Comparison of ENCODE assay signal across 16 cellular contexts in genomic region chr6:125415921-125416320, GRCh38.
"Had no signal": no experiment of that assay in that cellular context is flagged by ENCODE, and none has a peak within 500 bp of the region (broad histone marks: within the 10 kb centered on the region; RNA-seq: fewer than 3 reads in every experiment).

No MANE protein-coding gene starts in this region.

- H3K27ac ChIP-seq: ascending aorta, neural progenitor cell, parathyroid adenoma, tibial artery, uterus, VCaP had no signal

- H3K9me3 ChIP-seq: ascending aorta, tibial artery, uterus had no signal

- H3K9ac ChIP-seq: neural progenitor cell, parathyroid adenoma had no signal

- H3K27me3 ChIP-seq: ascending aorta, neural progenitor cell, tibial artery, uterus had no signal

- H3K79me2 ChIP-seq: parathyroid adenoma had no signal

- H3K4me3 ChIP-seq: ascending aorta, neural progenitor cell, tibial artery, uterus had no signal

- H2AFZ ChIP-seq: neural progenitor cell, parathyroid adenoma had no signal

- H3K4me2 ChIP-seq: neural progenitor cell had no signal

- ATAC-seq: stimulated activated effector memory CD8-positive, alpha-beta T cell treated with anti-CD3 and anti-CD28 coated beads, Interleukin-12 subunit alpha, Interleukin-12 subunit beta, amount 100 ng/mL, for 72 hours; T-cell had no signal

- DNase-seq: activated CD4-positive, alpha-beta memory T cell treated with anti-CD3 and anti-CD28 coated beads for 36 hours; activated CD8-positive, alpha-beta memory T cell treated with anti-CD3 and anti-CD28 coated beads, Interleukin-2, amount 50 U/mL, for 4 hours; activated naive CD8-positive, alpha-beta T cell treated with anti-CD3 and anti-CD28 coated beads, Interleukin-2, amount 10 ng/mL, durations not matched to agents 7 days and 5 days; caudate nucleus; cortex of kidney; hypothalamus; midbrain; T-cell; T1000; tibial artery; uterus had no signal

- H3K36me3 ChIP-seq: ascending aorta, neural progenitor cell, tibial artery, uterus had no signal

- H3K4me1 ChIP-seq: neural progenitor cell, parathyroid adenoma, uterus had no signal
